1 cellular context compared by ENCODE assay signal in genomic region chr4:159016527-159017137, GRCh38.
TF ChIP-seq lines count a peak whose summit lies in the region.

No MANE protein-coding gene starts in this region.

TF ChIP-seq in GM23338, 12 proteins besides CTCF, POLR2A, EP300 and RAD21 (continued from another document):
- TF ChIP-seq ZNF462 (CRISPR knock-in tag; IDR thresholded peaks at IDR 0.05) (no peak), POLR2AphosphoS5 (IDR thresholded peaks at IDR 0.05; ENCODE audit: low read depth) (no peak), ZNF114 (CRISPR knock-in tag; IDR thresholded peaks at IDR 0.05) (no peak), CREB1 (CRISPR knock-in tag; IDR thresholded peaks at IDR 0.05; ENCODE audit: low read depth) (no peak), NANOG (IDR thresholded peaks at IDR 0.05; ENCODE audit: borderline replicate concordance) (no peak)
TF ChIP-seq in GM23338: peak in this region for 1.
